9 cellular contexts compared by ENCODE assay signal in genomic region chr16:16083421-16084156, GRCh38.
DNase-seq lines count a peak whose midpoint lies in the region; ATAC-seq and TF ChIP-seq lines count a peak whose summit lies in the region.
"Had no signal": no experiment of that assay in that cellular context is flagged by ENCODE, and none has a peak within 500 bp of the region (broad histone marks: within the 10 kb centered on the region; RNA-seq: fewer than 3 reads in every experiment).

No MANE protein-coding gene starts in this region.

- no peak overlapping the region for H3K9ac ChIP-seq in GM23248

- peaks cover 28 to 50% of the 10 kb centered on the region in 2 donors for H3K36me3 Mint-ChIP-seq in activated naive CD4-positive, alpha-beta T cell treated with anti-CD3 and anti-CD28 coated beads, Interleukin-2, amount 50 U/mL, for 72 hours

- no peak overlapping the region for H3K4me2 ChIP-seq in GM23248 (ENCODE audit: unreplicated experiment)
- H3K4me2 ChIP-seq in hepatocyte = no peak overlapping the region

- DNase-seq in GM23248 (peak; percentile 9), NAMALWA (ENCODE audit: low spot score) (peak; percentile 36), NCI-H774 (lab: John Stamatoyannopoulos, UW) (no peak), hepatocyte (ENCODE audit: low spot score) (no peak)
- DNase-seq in activated naive CD4-positive, alpha-beta T cell treated with anti-CD3 and anti-CD28 coated beads, Interleukin-2, amount 50 U/mL, for 72 hours (ENCODE audit: low spot score in 2 of 2) = peak in 1 of 2 donors; percentile 22
- DNase-seq in stimulated activated CD4-positive, alpha-beta T cell treated with anti-CD3 and anti-CD28 coated beads, Interleukin-12 subunit alpha, Interleukin-12 subunit beta, amount 100 ng/mL, for 4 hours = peak; percentile 8
- DNase-seq: NCI-H510A treated with DMSO at 0.1 percent for 48 hours; stimulated activated naive B cell treated with anti-CD40 and anti-IgM and Interleukin-4, amounts not matched to agents 10 μg/mL and 1 μg/mL and 100 μg/mL, for 72 hours had no signal

- H3K9me3 ChIP-seq in GM23248 (ENCODE audit: low read depth) = no peaks in the 10 kb centered on the region
- H3K9me3 ChIP-seq in hepatocyte (ENCODE audit: low read depth) = no peaks in the 10 kb centered on the region

- H3K4me1 ChIP-seq in GM23248 (ENCODE audit: insufficient read depth) (no peaks in the 10 kb centered on the region), hepatocyte (ENCODE audit: insufficient read depth) (no peaks in the 10 kb centered on the region)

- H3K27ac ChIP-seq in GM23248 (no peak overlapping the region), hepatocyte (no peak overlapping the region)

- H3K9me2 ChIP-seq in GM23248 (ENCODE audit: insufficient read depth) (no peaks in the 10 kb centered on the region), hepatocyte (replicated peaks; ENCODE audit: insufficient read depth) (no peaks in the 10 kb centered on the region)

- H3K79me2 ChIP-seq in GM23248 (ENCODE audit: insufficient read depth) (peaks cover 10% of the 10 kb centered on the region; the same call in 1 of the 2 replicates), hepatocyte (no peaks in the 10 kb centered on the region)

- no peaks in the 10 kb centered on the region for H3K27me3 ChIP-seq in GM23248 (replicated peaks; ENCODE audit: insufficient read depth)
- no peaks in the 10 kb centered on the region for H3K27me3 ChIP-seq in hepatocyte

- no peak for TF ChIP-seq CTCF in hepatocyte (IDR thresholded peaks at IDR 0.05; ENCODE audit: poor library complexity)

- H3F3A ChIP-seq in GM23248 (ENCODE audit: insufficient read depth) = no peaks in the 10 kb centered on the region

- in situ Hi-C loops in GM23248 (cut with MboI) = no loop called here

- WGBS in GM23248 (ENCODE audit: low coverage in 1 of 2, low lambda C conversion rate in 2 of 2, missing lambda C conversion rate in 2 of 2), 2 experiments = 96 to 98% methylated on average over 10 of the region's 10 CpGs
- 97% methylated on average over 10 of the region's 10 CpGs for WGBS in hepatocyte (ENCODE audit: low lambda C conversion rate, missing lambda C conversion rate)

- H3K4me3 ChIP-seq in GM23248 (no peak overlapping the region), hepatocyte (no peak overlapping the region)

- H3K27ac Mint-ChIP-seq in activated naive CD4-positive, alpha-beta T cell treated with anti-CD3 and anti-CD28 coated beads, Interleukin-2, amount 50 U/mL, for 72 hours = peak overlapping the region in 1 of 2 donors; percentile 59
- H3K27ac Mint-ChIP-seq: stimulated activated naive B cell treated with anti-CD40 and anti-IgM and Interleukin-4, amounts not matched to agents 10 μg/mL and 1 μg/mL and 100 μg/mL, for 72 hours had no signal

- H3K36me3 ChIP-seq in GM23248 (ENCODE audit: low read depth) (peaks cover 66% of the 10 kb centered on the region), hepatocyte (replicated peaks; ENCODE audit: insufficient read depth, low read depth) (no peaks in the 10 kb centered on the region)

- H2AFZ ChIP-seq in GM23248 (no peak overlapping the region), hepatocyte (no peak overlapping the region)

- ATAC-seq in activated naive CD4-positive, alpha-beta T cell treated with anti-CD3 and anti-CD28 coated beads, Interleukin-2, amount 50 U/mL, for 72 hours = peak; percentile 40 to 51
- no peak for ATAC-seq in esophagus mucosa

- no peaks in the 10 kb centered on the region for H4K20me1 ChIP-seq in GM23248 (ENCODE audit: insufficient read depth)
- H4K20me1 ChIP-seq in hepatocyte (ENCODE audit: insufficient read depth, poor library complexity, severe bottlenecking) = no peaks in the 10 kb centered on the region

- peaks cover 0 to 6% of the 10 kb centered on the region in 2 donors for H3K9me3 Mint-ChIP-seq in activated naive CD4-positive, alpha-beta T cell treated with anti-CD3 and anti-CD28 coated beads, Interleukin-2, amount 50 U/mL, for 72 hours

Comparison
In these comparisons a context has a peak if more than half of its experiments do, and no peak if none do; other contexts are left out.
1. DNase-seq: peak in GM23248 (single experiment), NAMALWA (single experiment) and stimulated activated CD4-positive, alpha-beta T cell treated with anti-CD3 and anti-CD28 coated beads, Interleukin-12 subunit alpha, Interleukin-12 subunit beta, amount 100 ng/mL, for 4 hours (single experiment); none in NCI-H774 (single experiment) and hepatocyte (single experiment).